In genomic region chr18:34978953-34979608, GRCh38 we compare ENCODE assay signal across 8 cellular contexts.
DNase-seq lines count a peak whose midpoint lies in the region; ATAC-seq, FAIRE-seq and TF ChIP-seq lines count a peak whose summit lies in the region.

No MANE protein-coding gene starts in this region.

- H3K4me1 ChIP-seq in A549 (peaks cover 12% of the 10 kb centered on the region), neural progenitor cell (peaks cover 22% of the 10 kb centered on the region)

- H3K9me3 Mint-ChIP-seq in neural progenitor cell, result no peaks in the 10 kb centered on the region
- H3K9me3 Mint-ChIP-seq in stimulated activated naive CD8-positive, alpha-beta T cell treated with anti-CD3 and anti-CD28 coated beads, Interleukin-15, amount 100 ng/mL, for 72 hours, result no peaks in the 10 kb centered on the region

- TF ChIP-seq CTCF in A549 (IDR thresholded peaks at IDR 0.05) (no peak), neural progenitor cell (IDR thresholded peaks at IDR 0.05) (no peak)

- CTCF ChIA-PET in A549 (lab: Yijun Ruan, JAX), result interaction anchor here (1.0 kb wide), 1 partner anchor 14 kb away, joined by 3 read pairs; no protein-coding TSS in a partner anchor

- peak; percentile 89 to 92 for ATAC-seq in A549
- peak; percentile 55 for ATAC-seq in GM18868 (IDR thresholded peaks at IDR 0.05; ENCODE audit: unreplicated experiment)
- ATAC-seq in stimulated activated naive CD8-positive, alpha-beta T cell treated with anti-CD3 and anti-CD28 coated beads, Interleukin-15, amount 100 ng/mL, for 72 hours, result peak; percentile 79

- TF ChIP-seq EP300 in A549 (IDR thresholded peaks at IDR 0.05), result no peak

- WGBS in A549 (ENCODE audit: missing lambda C conversion rate), result 1% methylated on average over 7 of the region's 9 CpGs

- H3K4me2 ChIP-seq in A549, result peak overlapping the region; percentile 90
- peak overlapping the region; percentile 97 for H3K4me2 ChIP-seq in neural progenitor cell

- peak overlapping the region; percentile 45 to 83; a peak in 5 of 6 replicates for H3K27ac ChIP-seq in A549
- no peak overlapping the region for H3K27ac ChIP-seq in neural progenitor cell

- TF ChIP-seq POLR2A in A549 (IDR thresholded peaks at IDR 0.05; ENCODE audit: low read length), result no peak

- POLR2A ChIA-PET in A549 (lab: Yijun Ruan, JAX), result interaction anchor here (0.6 to 1.4 kb wide), 3 partner anchors 62 to 1184 kb away, joined by 3 to 4 read pairs (median 3); partner anchors contain the start of gene MAPRE2

- no peak overlapping the region for H3K27ac Mint-ChIP-seq in neural progenitor cell
- H3K27ac Mint-ChIP-seq in stimulated activated naive CD8-positive, alpha-beta T cell treated with anti-CD3 and anti-CD28 coated beads, Interleukin-15, amount 100 ng/mL, for 72 hours, result peak overlapping the region in 1 of 2 donors; percentile 52

- no peak for TF ChIP-seq RAD21 in A549 (conservative IDR thresholded peaks at IDR 0.05 in 1 of 2, IDR thresholded peaks at IDR 0.05 in 1 of 2)

- peak overlapping the region; percentile 57 for H3K4me3 ChIP-seq in A549
- H3K4me3 ChIP-seq in neural progenitor cell, result peak overlapping the region; percentile 69

- peaks cover 70% of the 10 kb centered on the region for H3K27me3 ChIP-seq in neural progenitor cell

- DNase-seq in A549 (ENCODE audit: low read depth in 1 of 2, low spot score in 1 of 2) (peak; percentile 74 to 87), LoVo (ENCODE audit: low spot score) (peak; percentile 89), SIG-M5 treated with dmso at 0.1 percent for 504 hours (lab: John Stamatoyannopoulos, UW; ENCODE audit: unreplicated experiment) (peak; percentile 93), frontal cortex (ENCODE audit: low spot score in 2 of 2) (peak; percentile 52 to 68), neural progenitor cell (ENCODE audit: low spot score) (peak; percentile 47)
- DNase-seq in activated naive CD4-positive, alpha-beta T cell treated with Interleukin-2 at 50 U/mL for 16 hours, result peak; percentile 81
- DNase-seq in stimulated activated naive CD8-positive, alpha-beta T cell treated with anti-CD3 and anti-CD28 coated beads, Interleukin-15, amount 100 ng/mL, for 72 hours, result peak; percentile 58 to 76

- peaks cover 18% of the 10 kb centered on the region for H3F3A ChIP-seq in neural progenitor cell (ENCODE audit: low read depth)

- no peaks in the 10 kb centered on the region for H3K36me3 Mint-ChIP-seq in neural progenitor cell

- no peak overlapping the region for H2AFZ ChIP-seq in neural progenitor cell (replicated peaks)

- FAIRE-seq in A549 (lab: Jason Lieb, UNC) (peak; percentile 73), frontal cortex (lab: Jason Lieb, UNC) (peak; percentile 6)

- H3K79me2 ChIP-seq in neural progenitor cell (ENCODE audit: low read depth), result no peaks in the 10 kb centered on the region

- peaks cover 10% of the 10 kb centered on the region for H4K20me1 ChIP-seq in neural progenitor cell (ENCODE audit: low read depth)

- H3K9ac ChIP-seq in neural progenitor cell, result no peak overlapping the region

- H3K4me1 Mint-ChIP-seq in neural progenitor cell, result peaks cover 20% of the 10 kb centered on the region
- peaks cover 39% of the 10 kb centered on the region for H3K4me1 Mint-ChIP-seq in stimulated activated naive CD8-positive, alpha-beta T cell treated with anti-CD3 and anti-CD28 coated beads, Interleukin-15, amount 100 ng/mL, for 72 hours

- no peaks in the 10 kb centered on the region for H3K36me3 ChIP-seq in neural progenitor cell

- no peaks in the 10 kb centered on the region for H3K9me3 ChIP-seq in A549
- no peaks in the 10 kb centered on the region for H3K9me3 ChIP-seq in neural progenitor cell (ENCODE audit: low read depth)

- H3K4me3 Mint-ChIP-seq in neural progenitor cell, result peak overlapping the region; percentile 90
- H3K4me3 Mint-ChIP-seq in stimulated activated naive CD8-positive, alpha-beta T cell treated with anti-CD3 and anti-CD28 coated beads, Interleukin-15, amount 100 ng/mL, for 72 hours, result peak overlapping the region; percentile 91 to 93

- H3K27me3 Mint-ChIP-seq in neural progenitor cell (ENCODE audit: insufficient read depth, low read depth), result peaks cover 10% of the 10 kb centered on the region
- H3K27me3 Mint-ChIP-seq in stimulated activated naive CD8-positive, alpha-beta T cell treated with anti-CD3 and anti-CD28 coated beads, Interleukin-15, amount 100 ng/mL, for 72 hours, result peaks cover 16% of the 10 kb centered on the region

TF ChIP-seq in A549, 52 proteins besides CTCF, POLR2A, EP300 and RAD21:
- TF ChIP-seq MAFK (IDR thresholded peaks at IDR 0.05; ENCODE audit: partially characterized antibody) (peak; percentile 70), JUN (IDR thresholded peaks at IDR 0.05) (peak in 1 of 2 experiments; percentile 27; a peak in 1 of 5 replicates), FOSL2 (IDR thresholded peaks at IDR 0.05) (peak; percentile 85), FOSL2 (CRISPR knock-in tag; IDR thresholded peaks at IDR 0.05) (peak; percentile 98), JUNB (IDR thresholded peaks at IDR 0.05) (peak; percentile 65), NFE2L2 (conservative IDR thresholded peaks at IDR 0.05; ENCODE audit: low read length) (no peak), MYC (IDR thresholded peaks at IDR 0.05; ENCODE audit: borderline replicate concordance, low read length) (no peak), GATA3 (IDR thresholded peaks at IDR 0.05; ENCODE audit: borderline replicate concordance) (peak; percentile 53; the same call in 1 of the 2 replicates), NR3C1 (IDR thresholded peaks at IDR 0.05) (no peak), RFX5 (IDR thresholded peaks at IDR 0.05) (peak; percentile 77)
- TF ChIP-seq, protein P1, sequence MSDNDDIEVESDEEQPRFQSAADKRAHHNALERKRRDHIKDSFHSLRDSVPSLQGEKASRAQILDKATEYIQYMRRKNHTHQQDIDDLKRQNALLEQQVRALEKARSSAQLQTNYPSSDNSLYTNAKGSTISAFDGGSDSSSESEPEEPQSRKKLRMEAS (IDR thresholded peaks at IDR 0.05), result peak; percentile 40; the same call in 1 of the 2 replicates
- TF ChIP-seq, protein P2, sequence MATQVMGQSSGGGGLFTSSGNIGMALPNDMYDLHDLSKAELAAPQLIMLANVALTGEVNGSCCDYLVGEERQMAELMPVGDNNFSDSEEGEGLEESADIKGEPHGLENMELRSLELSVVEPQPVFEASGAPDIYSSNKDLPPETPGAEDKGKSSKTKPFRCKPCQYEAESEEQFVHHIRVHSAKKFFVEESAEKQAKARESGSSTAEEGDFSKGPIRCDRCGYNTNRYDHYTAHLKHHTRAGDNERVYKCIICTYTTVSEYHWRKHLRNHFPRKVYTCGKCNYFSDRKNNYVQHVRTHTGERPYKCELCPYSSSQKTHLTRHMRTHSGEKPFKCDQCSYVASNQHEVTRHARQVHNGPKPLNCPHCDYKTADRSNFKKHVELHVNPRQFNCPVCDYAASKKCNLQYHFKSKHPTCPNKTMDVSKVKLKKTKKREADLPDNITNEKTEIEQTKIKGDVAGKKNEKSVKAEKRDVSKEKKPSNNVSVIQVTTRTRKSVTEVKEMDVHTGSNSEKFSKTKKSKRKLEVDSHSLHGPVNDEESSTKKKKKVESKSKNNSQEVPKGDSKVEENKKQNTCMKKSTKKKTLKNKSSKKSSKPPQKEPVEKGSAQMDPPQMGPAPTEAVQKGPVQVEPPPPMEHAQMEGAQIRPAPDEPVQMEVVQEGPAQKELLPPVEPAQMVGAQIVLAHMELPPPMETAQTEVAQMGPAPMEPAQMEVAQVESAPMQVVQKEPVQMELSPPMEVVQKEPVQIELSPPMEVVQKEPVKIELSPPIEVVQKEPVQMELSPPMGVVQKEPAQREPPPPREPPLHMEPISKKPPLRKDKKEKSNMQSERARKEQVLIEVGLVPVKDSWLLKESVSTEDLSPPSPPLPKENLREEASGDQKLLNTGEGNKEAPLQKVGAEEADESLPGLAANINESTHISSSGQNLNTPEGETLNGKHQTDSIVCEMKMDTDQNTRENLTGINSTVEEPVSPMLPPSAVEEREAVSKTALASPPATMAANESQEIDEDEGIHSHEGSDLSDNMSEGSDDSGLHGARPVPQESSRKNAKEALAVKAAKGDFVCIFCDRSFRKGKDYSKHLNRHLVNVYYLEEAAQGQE (IDR thresholded peaks at IDR 0.05), result no peak
